9 cellular contexts compared by ENCODE assay signal in the genomic region with DNA sequence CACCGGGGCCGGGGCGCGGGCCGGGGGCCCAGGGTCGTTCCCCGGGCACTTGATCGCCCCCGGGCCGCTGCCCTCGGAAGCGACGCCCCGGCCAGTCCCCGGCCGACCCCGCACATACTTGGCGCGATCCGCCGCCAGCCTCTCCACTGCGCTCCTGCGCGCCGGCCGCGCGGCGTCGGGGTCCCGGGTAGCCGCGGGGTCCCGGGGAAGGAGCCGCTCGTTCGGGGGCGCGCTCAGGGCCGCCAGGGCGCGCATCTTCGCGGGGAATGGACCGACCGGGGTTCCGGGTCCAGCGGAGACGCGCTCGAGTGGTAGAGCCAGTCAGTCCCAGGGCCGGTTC. TPM values are rescaled to one million over a fixed set of nuclear protein-coding genes. Genes with fewer than 3 reads are reported as not detected.
A peak's percentile ranks its signal among the peaks of the same experiment; 100 is the strongest.
DNase-seq lines count a peak whose midpoint lies in the region; ATAC-seq and TF ChIP-seq lines count a peak whose summit lies in the region.
"Had no signal": no experiment of that assay in that cellular context is flagged by ENCODE, and none has a peak within 500 bp of the region (broad histone marks: within the 10 kb centered on the region; RNA-seq: fewer than 3 reads in every experiment).

No MANE protein-coding gene starts in this region.

- H3K23ac ChIP-seq in H9 (ENCODE audit: insufficient read length, low read depth, low read length): no peak overlapping the region

- H4K8ac ChIP-seq in H9 (replicated peaks; ENCODE audit: insufficient read length, low read depth, low read length): no peak overlapping the region

- H3K27ac ChIP-seq in H9 (ENCODE audit: insufficient read length, low read depth, low read length) (no peak overlapping the region), iPS-20b (ENCODE audit: low read length) (no peak overlapping the region), skin epidermis (peak overlapping the region; percentile 3 to 89 (median 82))

- H3K36me3 ChIP-seq in iPS-20b (ENCODE audit: insufficient read depth, low read depth, low read length): peaks cover 11% of the 10 kb centered on the region; the same call in 1 of the 2 replicates

- no peak overlapping the region for H2BK20ac ChIP-seq in H9 (ENCODE audit: low read depth, low read length, poor library complexity, severe bottlenecking)

- H3K4me1 ChIP-seq in H9 (ENCODE audit: insufficient read depth, low read length) (peaks cover 3% of the 10 kb centered on the region; the same call in 1 of the 2 replicates), iPS-20b (ENCODE audit: insufficient read depth, low read length) (peaks cover 23% of the 10 kb centered on the region)

- peaks cover 32% of the 10 kb centered on the region for H3K27me3 Mint-ChIP-seq in H9 (ENCODE audit: low read depth)
- peaks cover 55% of the 10 kb centered on the region for H3K27me3 Mint-ChIP-seq in activated naive CD8-positive, alpha-beta T cell treated with anti-CD3 and anti-CD28 coated beads, Interleukin-2, amount 50 U/mL, for 24 hours
- H3K27me3 Mint-ChIP-seq in activated T-helper 2 cell treated with anti-CD3 and anti-CD28 coated beads, Interferon-gamma antibody, Interleukin-2, Interleukin-4, amounts not matched to agents 10 μg/mL and 5 μg/mL and 100 μg/mL, durations not matched to agents 14 hours and 24 hours and 36 hours (ENCODE audit: low read depth): peaks cover 52% of the 10 kb centered on the region

- peak overlapping the region; percentile 76 to 80 for H3K4me3 Mint-ChIP-seq in H9
- H3K4me3 Mint-ChIP-seq in activated naive CD8-positive, alpha-beta T cell treated with anti-CD3 and anti-CD28 coated beads, Interleukin-2, amount 50 U/mL, for 24 hours: peak overlapping the region; percentile 24
- no peak overlapping the region for H3K4me3 Mint-ChIP-seq in activated T-helper 2 cell treated with anti-CD3 and anti-CD28 coated beads, Interferon-gamma antibody, Interleukin-2, Interleukin-4, amounts not matched to agents 10 μg/mL and 5 μg/mL and 100 μg/mL, durations not matched to agents 14 hours and 24 hours and 36 hours (ENCODE audit: low read depth)

- no peak overlapping the region for H2BK15ac ChIP-seq in H9 (ENCODE audit: low read depth, low read length)

- DNase-seq in H9 (peak; percentile 31), NCI-H187 treated with DMSO at 0.1 percent for 48 hours (lab: John Stamatoyannopoulos, UW) (no peak), DMS153 (lab: John Stamatoyannopoulos, UW) (no peak)
- DNase-seq in activated naive CD8-positive, alpha-beta T cell treated with anti-CD3 and anti-CD28 coated beads, Interleukin-2, amount 50 U/mL, for 24 hours: no peak
- no peak for DNase-seq in activated T-helper 2 cell treated with anti-CD3 and anti-CD28 coated beads, Interferon-gamma antibody, Interleukin-2, Interleukin-4, amounts not matched to agents 10 μg/mL and 5 μg/mL and 100 μg/mL, durations not matched to agents 14 hours and 24 hours and 36 hours (ENCODE audit: low spot score)
- DNase-seq: NCI-H748 treated with DMSO at 0.1 percent for 48 hours had no signal

- H3K27me3 ChIP-seq in H9 (ENCODE audit: insufficient read depth, low read length) (no peaks in the 10 kb centered on the region), iPS-20b (ENCODE audit: insufficient read depth, low read length) (peaks cover 45% of the 10 kb centered on the region)

- no peak overlapping the region for H4K5ac ChIP-seq in H9 (ENCODE audit: insufficient read length, low read depth, low read length)

- H3K9me3 ChIP-seq in H9 (ENCODE audit: control insufficient read depth, low read depth, low read length) (no peaks in the 10 kb centered on the region), iPS-20b (ENCODE audit: insufficient read depth, low read depth, low read length) (no peaks in the 10 kb centered on the region)

- H3K27ac Mint-ChIP-seq in H9: no peak overlapping the region
- no peak overlapping the region for H3K27ac Mint-ChIP-seq in activated naive CD8-positive, alpha-beta T cell treated with anti-CD3 and anti-CD28 coated beads, Interleukin-2, amount 50 U/mL, for 24 hours
- no peak overlapping the region for H3K27ac Mint-ChIP-seq in activated T-helper 2 cell treated with anti-CD3 and anti-CD28 coated beads, Interferon-gamma antibody, Interleukin-2, Interleukin-4, amounts not matched to agents 10 μg/mL and 5 μg/mL and 100 μg/mL, durations not matched to agents 14 hours and 24 hours and 36 hours

- no peak overlapping the region for H2BK12ac ChIP-seq in H9 (ENCODE audit: insufficient read length, low read depth, low read length)

- no peaks in the 10 kb centered on the region for H4K20me1 ChIP-seq in H9 (ENCODE audit: control insufficient read depth, insufficient read depth, insufficient read length)

- peaks cover 15% of the 10 kb centered on the region for H3K23me2 ChIP-seq in H9 (ENCODE audit: insufficient read length, low read depth, low read length, poor library complexity, severe bottlenecking)

- H2AK5ac ChIP-seq in H9 (ENCODE audit: insufficient read length, low read length): no peak overlapping the region

- H3K36me3 Mint-ChIP-seq in H9 (ENCODE audit: insufficient read depth in 1 of 3, low read depth in 3 of 3): peaks cover 2 to 4% (median 4%) of the 10 kb centered on the region in 3 experiments; a peak in 3 of 7 replicates
- no peaks in the 10 kb centered on the region for H3K36me3 Mint-ChIP-seq in activated naive CD8-positive, alpha-beta T cell treated with anti-CD3 and anti-CD28 coated beads, Interleukin-2, amount 50 U/mL, for 24 hours (ENCODE audit: low read depth)
- peaks cover 22% of the 10 kb centered on the region for H3K36me3 Mint-ChIP-seq in activated T-helper 2 cell treated with anti-CD3 and anti-CD28 coated beads, Interferon-gamma antibody, Interleukin-2, Interleukin-4, amounts not matched to agents 10 μg/mL and 5 μg/mL and 100 μg/mL, durations not matched to agents 14 hours and 24 hours and 36 hours (ENCODE audit: low read depth)

- no CpG with 5 or more reads among the region's 52 CpGs for WGBS in H9 (ENCODE audit: extremely low coverage, insufficient read length, low lambda C conversion rate)

- peaks cover 24 to 26% of the 10 kb centered on the region in 2 experiments for H3K4me1 Mint-ChIP-seq in H9
- peaks cover 10% of the 10 kb centered on the region for H3K4me1 Mint-ChIP-seq in activated naive CD8-positive, alpha-beta T cell treated with anti-CD3 and anti-CD28 coated beads, Interleukin-2, amount 50 U/mL, for 24 hours
- peaks cover 37% of the 10 kb centered on the region for H3K4me1 Mint-ChIP-seq in activated T-helper 2 cell treated with anti-CD3 and anti-CD28 coated beads, Interferon-gamma antibody, Interleukin-2, Interleukin-4, amounts not matched to agents 10 μg/mL and 5 μg/mL and 100 μg/mL, durations not matched to agents 14 hours and 24 hours and 36 hours (ENCODE audit: low read depth)

- H3K9ac ChIP-seq in H9 (ENCODE audit: extremely low read depth, insufficient read length, low read length) (peak overlapping the region; percentile 26), iPS-20b (ENCODE audit: low read depth, low read length) (peak overlapping the region; percentile 60; the same call in 1 of the 2 replicates)

- H3K79me1 ChIP-seq in H9 (ENCODE audit: insufficient read depth, low read depth, low read length, poor library complexity, severe bottlenecking): no peaks in the 10 kb centered on the region

- intact Hi-C loops in activated T-helper 2 cell treated with anti-CD3 and anti-CD28 coated beads, Interferon-gamma antibody, Interleukin-2, Interleukin-4, amounts not matched to agents 10 μg/mL and 5 μg/mL and 100 μg/mL, durations not matched to agents 14 hours and 24 hours and 36 hours (cut with micrococcal nuclease): no loop called here

- ATAC-seq in activated naive CD8-positive, alpha-beta T cell treated with anti-CD3 and anti-CD28 coated beads, Interleukin-2, amount 50 U/mL, for 24 hours: peak; percentile 10
- ATAC-seq in GM21825 (IDR thresholded peaks at IDR 0.05; ENCODE audit: unreplicated experiment): no peak

- H3K56ac ChIP-seq in H9 (ENCODE audit: insufficient read length, low read depth, low read length): no peak overlapping the region

- H2BK120ac ChIP-seq in H9 (ENCODE audit: low read depth, low read length, poor library complexity, severe bottlenecking): no peak overlapping the region

- no peak overlapping the region for H3T11ph ChIP-seq in H9 (ENCODE audit: low read length)

- no peak overlapping the region for H3K14ac ChIP-seq in H9 (ENCODE audit: insufficient read depth, low read length)

- H3K4me2 ChIP-seq in H9 (ENCODE audit: insufficient read depth, insufficient read length, low read length): peak overlapping the region; percentile 74

- no peak overlapping the region for H3K4ac ChIP-seq in H9 (ENCODE audit: low read depth, low read length)

- H3K9me3 Mint-ChIP-seq in H9: no peaks in the 10 kb centered on the region
- no peaks in the 10 kb centered on the region for H3K9me3 Mint-ChIP-seq in activated naive CD8-positive, alpha-beta T cell treated with anti-CD3 and anti-CD28 coated beads, Interleukin-2, amount 50 U/mL, for 24 hours
- no peaks in the 10 kb centered on the region for H3K9me3 Mint-ChIP-seq in activated T-helper 2 cell treated with anti-CD3 and anti-CD28 coated beads, Interferon-gamma antibody, Interleukin-2, Interleukin-4, amounts not matched to agents 10 μg/mL and 5 μg/mL and 100 μg/mL, durations not matched to agents 14 hours and 24 hours and 36 hours

- H3K4me3 ChIP-seq in iPS-20b (ENCODE audit: low read length): peak overlapping the region; percentile 87
- H3K4me3 ChIP-seq in skin epidermis: peak overlapping the region; percentile 44 to 71 (median 58)

- no peak overlapping the region for H2BK5ac ChIP-seq in H9 (ENCODE audit: insufficient read length, low read length)

- H3K18ac ChIP-seq in H9 (ENCODE audit: insufficient read length, low read depth, low read length): no peak overlapping the region

- H4K91ac ChIP-seq in H9 (ENCODE audit: insufficient read length, low read depth, low read length): no peak overlapping the region

- no peak; the same call in 2 of the 3 replicates for TF ChIP-seq CTCF in H9 (conservative IDR thresholded peaks at IDR 0.05)

- H3K79me2 ChIP-seq in H9 (ENCODE audit: insufficient read depth, low read length): no peaks in the 10 kb centered on the region; the same call in none of the 2 replicates

- no peak overlapping the region for H2AFZ ChIP-seq in H9 (ENCODE audit: low read length)

RNA-seq across cellular contexts. Expression of a gene that starts 0.2 kb away (rescaled TPM):
- total RNA-seq in H9 (2021): 3.4 and 3.6 TPM in 2 replicates
- total RNA-seq in activated T-helper 2 cell treated with anti-CD3 and anti-CD28 coated beads, Interferon-gamma antibody, Interleukin-2, Interleukin-4, amounts not matched to agents 10 μg/mL and 5 μg/mL and 100 μg/mL, durations not matched to agents 14 hours and 24 hours and 36 hours: 5.3 and 5.7 TPM in 2 replicates

Comparison
In these comparisons a context has a peak if more than half of its experiments do, and no peak if none do; other contexts are left out.
1. H3K27ac ChIP-seq: peak in skin epidermis (21 of 21); none in H9 (single experiment) and iPS-20b (single experiment).